In the genomic region with DNA sequence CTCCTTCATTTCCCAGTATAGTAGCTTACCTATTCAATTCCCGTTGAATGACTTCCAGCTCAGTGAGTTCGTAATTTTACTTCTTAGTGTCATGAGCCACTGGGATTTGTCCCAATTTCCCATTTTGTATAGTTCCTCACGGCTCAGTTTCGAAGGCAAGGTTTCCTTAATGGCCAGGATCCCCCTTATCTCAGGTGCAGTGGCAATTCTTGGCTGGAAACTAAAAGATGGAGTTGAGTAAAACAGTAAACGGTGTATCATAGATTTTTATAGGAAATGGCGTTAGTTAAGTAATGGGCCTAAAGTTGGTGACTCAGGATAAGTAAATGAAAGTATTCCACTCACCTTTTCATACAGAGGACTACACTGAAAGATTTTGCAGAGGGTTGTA, we compare ENCODE assay signal across 8 cellular contexts. TPM values are rescaled to one million over a fixed set of nuclear protein-coding genes. Genes with fewer than 3 reads are reported as not detected.
DNase-seq lines count a peak whose midpoint lies in the region; ATAC-seq and TF ChIP-seq lines count a peak whose summit lies in the region.

No MANE protein-coding gene starts in this region.

- no peak for ATAC-seq in Panc1
- ATAC-seq in HG03342 (IDR thresholded peaks at IDR 0.05; ENCODE audit: unreplicated experiment): no peak
- no peak for ATAC-seq in left colon
- ATAC-seq in HG03565 (IDR thresholded peaks at IDR 0.05; ENCODE audit: unreplicated experiment): no peak

- POLR2A ChIA-PET in Panc1 (lab: Charles Lee): interaction anchor here (0.6 to 1.0 kb wide), 3 partner anchors 9 to 12 kb away, joined by 3 to 6 read pairs (median 5); no protein-coding TSS in a partner anchor

- H3K4me3 ChIP-seq in Panc1 (ENCODE audit: low read depth in 2 of 2, low read length in 2 of 2): peak overlapping the region; percentile 69 to 94
- H3K4me3 ChIP-seq in ovary: peak overlapping the region; percentile 89

- TF ChIP-seq EP300 in ovary (IDR thresholded peaks at IDR 0.05): no peak

- H3K4me3 Mint-ChIP-seq in Calu3 (ENCODE audit: low read depth, unreplicated experiment): peak overlapping the region; percentile 97

- 37 to 45% (median 42%) methylated on average over 6 of the region's 6 CpGs for WGBS in ovary, 3 donors

- intact Hi-C loops in Calu3 (cut with micrococcal nuclease; ENCODE audit: unreplicated experiment) (no loop called here), Panc1 (cut with micrococcal nuclease; ENCODE audit: unreplicated experiment) (no loop called here), ovary (cut with DNase I) (no loop called here), left colon (cut with DNase I, micrococcal nuclease) (no loop called here)

- H3K9me3 ChIP-seq in Panc1 (ENCODE audit: control insufficient read depth, insufficient read depth, low read depth, low read length): no peaks in the 10 kb centered on the region
- H3K9me3 ChIP-seq in ovary: no peaks in the 10 kb centered on the region

- in situ Hi-C loops in Panc1 (cut with HindIII; ENCODE audit: low pct_unique_long_range_greater_than_20kb, low sequenced_read_pairs): no loop called here

- peaks cover 34% of the 10 kb centered on the region for H3K4me1 Mint-ChIP-seq in Calu3 (ENCODE audit: low read depth, unreplicated experiment)

- H3K36me3 Mint-ChIP-seq in Calu3 (ENCODE audit: insufficient read depth, unreplicated experiment): peaks cover 55% of the 10 kb centered on the region

- H3K27ac ChIP-seq in Panc1 (ENCODE audit: low read length): peak overlapping the region; percentile 99
- peak overlapping the region; percentile 80 for H3K27ac ChIP-seq in epithelial cell of prostate
- peak overlapping the region in 1 of 2 donors; percentile 70 for H3K27ac ChIP-seq in ovary

- CTCF ChIA-PET in Calu3 (lab: Charles Lee) (no interaction called here), Panc1 (lab: Charles Lee) (no interaction called here)

- no peak for TF ChIP-seq POLR2A in ovary (IDR thresholded peaks at IDR 0.05)

- peak overlapping the region; percentile 92 for H3K27ac Mint-ChIP-seq in Calu3 (ENCODE audit: unreplicated experiment)

- H3K36me3 ChIP-seq in Panc1 (ENCODE audit: control insufficient read depth, insufficient read depth, low read length) (peaks cover 5% of the 10 kb centered on the region; the same call in 1 of the 2 replicates), ovary (no peaks in the 10 kb centered on the region)

- H3K4me1 ChIP-seq in Panc1 (ENCODE audit: control insufficient read depth, insufficient read depth, low read length): peaks cover 42% of the 10 kb centered on the region
- H3K4me1 ChIP-seq in ovary (ENCODE audit: insufficient read depth): peaks cover 5% of the 10 kb centered on the region

- no peaks in the 10 kb centered on the region for H3K27me3 Mint-ChIP-seq in Calu3 (ENCODE audit: unreplicated experiment)

- TF ChIP-seq CTCF in Calu3 (IDR thresholded peaks at IDR 0.05; ENCODE audit: unreplicated experiment): no peak
- TF ChIP-seq CTCF in Panc1 (IDR thresholded peaks at IDR 0.05): no peak
- no peak for TF ChIP-seq CTCF in ovary (IDR thresholded peaks at IDR 0.05)

- BruUV-seq in Calu3 (replicated peaks; lab: Mats Ljungman, UMichigan) (TSS peak; percentile 82), Panc1 (replicated peaks; lab: Mats Ljungman, UMichigan) (TSS peak; percentile 96)

- no peaks in the 10 kb centered on the region for H3K9me3 Mint-ChIP-seq in Calu3 (ENCODE audit: low read depth, unreplicated experiment)

- DNase-seq in Calu3: no peak
- DNase-seq in Panc1 (ENCODE audit: low read depth, low spot score): no peak
- DNase-seq in epithelial cell of prostate (ENCODE audit: low read depth, low spot score): no peak
- DNase-seq in ovary: no peak
- DNase-seq in NCI-H2107 (lab: John Stamatoyannopoulos, UW): no peak
- DNase-seq in left colon: no peak

- H3K27me3 ChIP-seq in Panc1 (ENCODE audit: control insufficient read depth, insufficient read depth, low read length): no peaks in the 10 kb centered on the region
- H3K27me3 ChIP-seq in ovary: no peaks in the 10 kb centered on the region

RNA-seq across cellular contexts. Expression of a gene that starts 0.5 kb away (rescaled TPM):
- total RNA-seq in Calu3 (2022): 7.0 and 7.6 TPM in 2 replicates
- 21.8 TPM for total RNA-seq in Panc1 (2021; ENCODE audit: unreplicated experiment)
- 7.1 TPM for polyA plus RNA-seq in Panc1 (2012; ENCODE audit: insufficient read length)
- 10 to 100 TPM in 3 of 7 donors, 1 to 10 TPM in 4; 5.1 to 12.8 (median 8.7) TPM for total RNA-seq in ovary
- 1 to 10 TPM; 2.4 to 7.0 TPM for polyA plus RNA-seq in ovary
- total RNA-seq in left colon: 1 to 10 TPM; 5.4 TPM

RNA-seq across cellular contexts. Expression of a gene that starts 9.5 kb away (rescaled TPM):
- total RNA-seq in Calu3 (2022) (658 and 711 TPM in 2 replicates), Panc1 (2021; ENCODE audit: unreplicated experiment) (1,025 TPM), ovary (1,000 to 10,000 TPM; 1,036 to 2,796 (median 2,128) TPM), left colon (100 to 1,000 TPM; 557 to 639 TPM)
- 981 TPM for polyA plus RNA-seq in Panc1 (2012; ENCODE audit: insufficient read length)
- polyA plus RNA-seq in ovary: 1,000 to 10,000 TPM; 3,374 to 4,524 TPM
